In the genomic region with DNA sequence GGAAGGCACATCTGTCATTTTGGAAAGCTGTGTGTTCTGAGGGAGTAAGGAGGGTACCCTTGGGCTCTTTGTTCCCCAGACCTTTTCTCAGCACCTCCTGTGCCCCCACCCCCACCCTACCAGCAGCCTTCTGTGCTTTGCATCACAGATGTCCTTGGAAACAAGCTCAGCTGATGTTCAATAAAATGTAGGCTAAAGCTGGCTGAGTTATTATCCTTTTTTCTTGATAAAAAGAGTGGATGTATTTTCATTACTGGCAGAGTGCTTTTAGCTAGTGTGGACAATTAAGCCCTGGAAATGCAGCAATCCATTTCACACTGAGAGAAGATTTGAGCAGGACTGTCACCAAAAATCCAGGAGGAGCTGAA, we compare ENCODE assay signal across 16 cellular contexts. TPM values are rescaled to one million over a fixed set of nuclear protein-coding genes. Genes with fewer than 3 reads are reported as not detected.
A peak's percentile ranks its signal among the peaks of the same experiment; 100 is the strongest.
DNase-seq lines count a peak whose midpoint lies in the region; ATAC-seq and TF ChIP-seq lines count a peak whose summit lies in the region.
"Had no signal": no experiment of that assay in that cellular context is flagged by ENCODE, and none has a peak within 500 bp of the region (broad histone marks: within the 10 kb centered on the region; RNA-seq: fewer than 3 reads in every experiment).

No MANE protein-coding gene starts in this region.

- peak overlapping the region; percentile 48 for H3K4me3 Mint-ChIP-seq in glutamatergic neuron (ENCODE audit: unreplicated experiment)

- peaks cover 11% of the 10 kb centered on the region for H3K27me3 Mint-ChIP-seq in glutamatergic neuron (ENCODE audit: unreplicated experiment)

- no peaks in the 10 kb centered on the region for H3K9me3 ChIP-seq in WERI-Rb-1 (ENCODE audit: severe bottlenecking)
- H3K9me3 ChIP-seq: SK-N-SH had no signal

- peaks cover 47% of the 10 kb centered on the region for H3K4me1 Mint-ChIP-seq in glutamatergic neuron (ENCODE audit: low read depth, unreplicated experiment)

- no peak for ATAC-seq in HG03354 (IDR thresholded peaks at IDR 0.05; ENCODE audit: poor library complexity, severe bottlenecking, unreplicated experiment)

- H3K9me3 Mint-ChIP-seq in glutamatergic neuron (ENCODE audit: unreplicated experiment), result peaks cover 17% of the 10 kb centered on the region

- no peaks in the 10 kb centered on the region for H3K36me3 Mint-ChIP-seq in glutamatergic neuron (ENCODE audit: unreplicated experiment)

- H3K4me3 ChIP-seq in WERI-Rb-1 (ENCODE audit: low read depth, low read length), result no peak overlapping the region

- DNase-seq in NCI-H82 (lab: John Stamatoyannopoulos, UW) (peak; percentile 64), NCI-H82 treated with DMSO at 0.1 percent for 48 hours (lab: John Stamatoyannopoulos, UW; ENCODE audit: unreplicated experiment) (no peak), WERI-Rb-1 (no peak), glutamatergic neuron (no peak), NCI-H446 (lab: John Stamatoyannopoulos, UW) (no peak)
- DNase-seq in NK-92 treated with Interleukin-12 subunit alpha and Interleukin-12 subunit beta, amount 100 ng/mL, for 24 hours (lab: John Stamatoyannopoulos, UW), result no peak
- DNase-seq: 8988T, DMS153, DND-41, MM.1S, NCI-H2227 treated with DMSO at 0.1 percent for 48 hours, NCI-H510A, SK-N-SH, SW 1271 had no signal

- H3K27me3 ChIP-seq in WERI-Rb-1 (ENCODE audit: insufficient read depth, low read depth, severe bottlenecking), result no peaks in the 10 kb centered on the region

- H3K36me3 ChIP-seq in WERI-Rb-1, result no peaks in the 10 kb centered on the region

- H3K27ac ChIP-seq in WERI-Rb-1, result peak overlapping the region; percentile 65
- H3K27ac ChIP-seq: KMS-11 had no signal

- TF ChIP-seq CTCF in WERI-Rb-1 (IDR thresholded peaks at IDR 0.05; ENCODE audit: low read depth, low read length) (no peak), glutamatergic neuron (IDR thresholded peaks at IDR 0.05; ENCODE audit: partially characterized antibody, unreplicated experiment) (no peak)

- peak overlapping the region; percentile 98 for H3K27ac Mint-ChIP-seq in glutamatergic neuron (ENCODE audit: unreplicated experiment)

RNA-seq across cellular contexts. Expression of a gene that starts 50.4 kb away (rescaled TPM):
- total RNA-seq in glutamatergic neuron (ENCODE audit: unreplicated experiment), result 598 TPM
